Comparison of ENCODE assay signal across 13 cellular contexts in the genomic region with DNA sequence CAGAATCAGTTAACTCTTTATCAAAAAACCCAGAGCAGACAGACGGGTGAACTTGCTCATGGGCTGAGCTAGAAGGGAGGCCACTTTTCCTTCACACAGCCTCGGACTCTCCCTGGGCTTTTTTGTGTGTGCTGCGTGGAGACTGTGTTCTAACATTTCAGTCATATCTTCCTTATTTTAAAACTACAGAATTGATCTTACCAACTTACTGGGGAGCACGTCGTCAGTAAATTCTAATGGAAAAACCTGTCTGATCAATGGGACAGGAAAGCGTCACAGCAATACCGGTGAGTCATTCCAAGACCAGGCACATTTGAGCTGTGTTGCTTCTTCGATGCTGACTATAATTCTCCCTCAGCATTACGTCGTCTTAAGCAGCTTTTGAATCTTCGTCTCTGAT.
A peak's percentile ranks its signal among the peaks of the same experiment; 100 is the strongest.
DNase-seq lines count a peak whose midpoint lies in the region; ATAC-seq and TF ChIP-seq lines count a peak whose summit lies in the region.
"Had no signal": no experiment of that assay in that cellular context is flagged by ENCODE, and none has a peak within 500 bp of the region (broad histone marks: within the 10 kb centered on the region; RNA-seq: fewer than 3 reads in every experiment).

No MANE protein-coding gene starts in this region.

- no peak overlapping the region for H3K4me3 Mint-ChIP-seq in MCF 10A (ENCODE audit: unreplicated experiment)
- H3K4me3 Mint-ChIP-seq in activated T-helper 1 cell treated with anti-CD3 and anti-CD28 coated beads, Interleukin-12 subunit alpha, Interleukin-12 subunit beta, Interleukin-2, Interleukin-4 antibody, amounts not matched to agents 30 ng/mL and 10 ng/mL and 1 ng/mL, durations not matched to agents 14 hours and 24 hours and 36 hours = peak overlapping the region; percentile 67

- no peaks in the 10 kb centered on the region for H3K9me3 ChIP-seq in mammary epithelial cell (replicated peaks; ENCODE audit: insufficient read depth, low read length)
- H3K9me3 ChIP-seq in thoracic aorta = no peaks in the 10 kb centered on the region
- H3K9me3 ChIP-seq in vagina = no peaks in the 10 kb centered on the region

- H3K4me1 ChIP-seq in mammary epithelial cell (ENCODE audit: insufficient read depth, low read length) (peaks cover 49% of the 10 kb centered on the region), thoracic aorta (ENCODE audit: control insufficient read depth in 1 of 2, low read depth in 2 of 2) (peaks cover 57 to 98% of the 10 kb centered on the region in 2 donors), vagina (peaks cover 42% of the 10 kb centered on the region)

- no peaks in the 10 kb centered on the region for H3K9me3 Mint-ChIP-seq in MCF 10A (ENCODE audit: unreplicated experiment)
- H3K9me3 Mint-ChIP-seq in activated T-helper 1 cell treated with anti-CD3 and anti-CD28 coated beads, Interleukin-12 subunit alpha, Interleukin-12 subunit beta, Interleukin-2, Interleukin-4 antibody, amounts not matched to agents 30 ng/mL and 10 ng/mL and 1 ng/mL, durations not matched to agents 14 hours and 24 hours and 36 hours = peaks cover 5% of the 10 kb centered on the region
- H3K9me3 Mint-ChIP-seq: immature natural killer cell had no signal

- H4K20me1 ChIP-seq in mammary epithelial cell (ENCODE audit: insufficient read depth, low read length) = no peaks in the 10 kb centered on the region

- WGBS in mammary epithelial cell (ENCODE audit: low coverage, missing lambda C conversion rate) = 99% methylated on average over 11 of the region's 11 CpGs

- no peaks in the 10 kb centered on the region for H3K27me3 Mint-ChIP-seq in MCF 10A (ENCODE audit: insufficient read depth, unreplicated experiment)
- H3K27me3 Mint-ChIP-seq in activated T-helper 1 cell treated with anti-CD3 and anti-CD28 coated beads, Interleukin-12 subunit alpha, Interleukin-12 subunit beta, Interleukin-2, Interleukin-4 antibody, amounts not matched to agents 30 ng/mL and 10 ng/mL and 1 ng/mL, durations not matched to agents 14 hours and 24 hours and 36 hours (ENCODE audit: insufficient read depth) = peaks cover 2% of the 10 kb centered on the region

- ATAC-seq in thoracic aorta (ENCODE audit: insufficient number of reproducible peaks, low FRiP score, low read depth) = no peak

- H3K79me2 ChIP-seq in mammary epithelial cell (ENCODE audit: insufficient read depth, low read length) = peaks cover 23% of the 10 kb centered on the region

- H3K4me1 Mint-ChIP-seq in MCF 10A (ENCODE audit: insufficient read depth, unreplicated experiment) = peaks cover 54% of the 10 kb centered on the region
- peaks cover 87% of the 10 kb centered on the region for H3K4me1 Mint-ChIP-seq in activated T-helper 1 cell treated with anti-CD3 and anti-CD28 coated beads, Interleukin-12 subunit alpha, Interleukin-12 subunit beta, Interleukin-2, Interleukin-4 antibody, amounts not matched to agents 30 ng/mL and 10 ng/mL and 1 ng/mL, durations not matched to agents 14 hours and 24 hours and 36 hours (ENCODE audit: low read depth)

- H3K27me3 ChIP-seq in mammary epithelial cell (ENCODE audit: insufficient read depth, low read length) = no peaks in the 10 kb centered on the region
- no peaks in the 10 kb centered on the region for H3K27me3 ChIP-seq in thoracic aorta (replicated peaks; ENCODE audit: insufficient read depth)
- H3K27me3 ChIP-seq in vagina = no peaks in the 10 kb centered on the region

- no peak for TF ChIP-seq POLR2A in vagina (IDR thresholded peaks at IDR 0.05)

- H2AFZ ChIP-seq in mammary epithelial cell (ENCODE audit: low read depth, low read length) = no peak overlapping the region
- H2AFZ ChIP-seq: GM23248 had no signal

- H3K36me3 ChIP-seq in mammary epithelial cell (ENCODE audit: insufficient read depth, low read length) (no peaks in the 10 kb centered on the region), thoracic aorta (no peaks in the 10 kb centered on the region), vagina (no peaks in the 10 kb centered on the region)

- peak overlapping the region; percentile 49 for H3K27ac Mint-ChIP-seq in MCF 10A (ENCODE audit: low read depth, unreplicated experiment)
- H3K27ac Mint-ChIP-seq in activated T-helper 1 cell treated with anti-CD3 and anti-CD28 coated beads, Interleukin-12 subunit alpha, Interleukin-12 subunit beta, Interleukin-2, Interleukin-4 antibody, amounts not matched to agents 30 ng/mL and 10 ng/mL and 1 ng/mL, durations not matched to agents 14 hours and 24 hours and 36 hours = peak overlapping the region; percentile 96
- H3K27ac Mint-ChIP-seq: immature natural killer cell had no signal

- CTCF ChIA-PET in MCF 10A (lab: Yijun Ruan, JAX) = interaction anchor here (0.5 to 1.5 kb wide), 3 partner anchors 11 to 656 kb away, joined by 3 to 7 read pairs (median 4); no protein-coding TSS in a partner anchor
- CTCF ChIA-PET in mammary epithelial cell (lab: Charles Lee; ENCODE audit: low non-redundant PET) = no interaction called here
- CTCF ChIA-PET in RWPE1 (lab: Yijun Ruan, JAX) = interaction anchor here (0.6 kb wide), 1 partner anchor 146 kb away, joined by 4 read pairs; no protein-coding TSS in a partner anchor

- in situ Hi-C loops in mammary epithelial cell (cut with MboI; ENCODE audit: low sequenced_read_pairs in 2 of 2) = loop anchor here in 1 of 2 donors (10.0 kb wide), 1 partner anchor 554 kb away; the partner anchor contains the start of gene BCL6

- DNase-seq in MCF 10A (ENCODE audit: unreplicated experiment) (no peak), mammary epithelial cell (no peak), islet precursor cell (peak; percentile 65), thoracic aorta (ENCODE audit: low spot score) (no peak), dermis blood vessel endothelial cell (no peak), vagina (ENCODE audit: extremely low spot score in 2 of 2) (no peak), RWPE1 (ENCODE audit: low spot score) (no peak)
- peak; percentile 54 for DNase-seq in activated T-helper 1 cell treated with anti-CD3 and anti-CD28 coated beads, Interleukin-12 subunit alpha, Interleukin-12 subunit beta, Interleukin-2, Interleukin-4 antibody, amounts not matched to agents 30 ng/mL and 10 ng/mL and 1 ng/mL, durations not matched to agents 14 hours and 24 hours and 36 hours (ENCODE audit: low spot score)
- DNase-seq: GM23248, immature natural killer cell, NCI-H446, nucleus accumbens had no signal

- no peak overlapping the region for H3K27ac ChIP-seq in mammary epithelial cell (ENCODE audit: insufficient read depth, low read depth, low read length)
- peak overlapping the region; percentile 54 to 81 for H3K27ac ChIP-seq in thoracic aorta
- H3K27ac ChIP-seq in vagina = no peak overlapping the region
- H3K27ac ChIP-seq in RWPE1 = no peak overlapping the region
- H3K27ac ChIP-seq: GM23248, VCaP had no signal

- BruUV-seq in MCF 10A (replicated peaks; lab: Mats Ljungman, UMichigan) = no TSS peak
- BruUV-seq in mammary epithelial cell (replicated peaks; lab: Mats Ljungman, UMichigan) = no TSS peak

- intact Hi-C loops in MCF 10A (cut with micrococcal nuclease) (loop anchor here (10.0 kb wide), 1 partner anchor 144 kb away; the partner anchor contains the start of gene LPP), mammary epithelial cell (cut with micrococcal nuclease) (no loop called here), vagina (cut with DNase I) (loop anchor here (10.0 kb wide), 1 partner anchor 646 kb away; no protein-coding TSS in a partner anchor)
- intact Hi-C loops in activated T-helper 1 cell treated with anti-CD3 and anti-CD28 coated beads, Interleukin-12 subunit alpha, Interleukin-12 subunit beta, Interleukin-2, Interleukin-4 antibody, amounts not matched to agents 30 ng/mL and 10 ng/mL and 1 ng/mL, durations not matched to agents 14 hours and 24 hours and 36 hours (cut with micrococcal nuclease) = loop anchor here (1.0 to 5.0 kb wide), 18 partner anchors 10 to 1417 kb away; partner anchors contain the start of gene LPP

- H3K9ac ChIP-seq in mammary epithelial cell (ENCODE audit: insufficient read depth, low read length) = no peak overlapping the region
- H3K9ac ChIP-seq: GM23248 had no signal

- H3K4me3 ChIP-seq in mammary epithelial cell (replicated peaks in 1 of 3; ENCODE audit: insufficient read depth in 1 of 3, low read depth in 2 of 3, low read length in 3 of 3) (no peak overlapping the region), thoracic aorta (no peak overlapping the region), vagina (no peak overlapping the region)
- H3K4me3 ChIP-seq: GM23248 had no signal

- no peak overlapping the region for H3K4me2 ChIP-seq in mammary epithelial cell (ENCODE audit: insufficient read depth, low read depth, low read length)

- dilution Hi-C loops in mammary epithelial cell (cut with HindIII; ENCODE audit: low sequenced_read_pairs) = loop anchor here (10.0 kb wide), 1 partner anchor 554 kb away; the partner anchor contains the start of gene BCL6

- POLR2A ChIA-PET in MCF 10A (lab: Yijun Ruan, JAX) = interaction anchor here (1.6 kb wide), 1 partner anchor 553 kb away, joined by 5 read pairs; the partner anchor contains the start of gene BCL6
- POLR2A ChIA-PET in RWPE1 (lab: Yijun Ruan, JAX; ENCODE audit: low non-redundant PET) = no interaction called here

- TF ChIP-seq CTCF in MCF 10A (IDR thresholded peaks at IDR 0.05; ENCODE audit: unreplicated experiment) (no peak), mammary epithelial cell (conservative IDR thresholded peaks at IDR 0.05 in 1 of 2, IDR thresholded peaks at IDR 0.05 in 1 of 2; ENCODE audit: extremely low read depth in 1 of 2, insufficient read depth in 1 of 2, low read depth in 1 of 2, low read length in 2 of 2) (no peak), thoracic aorta (IDR thresholded peaks at IDR 0.05) (no peak), vagina (IDR thresholded peaks at IDR 0.05) (no peak), RWPE1 (conservative IDR thresholded peaks at IDR 0.05; ENCODE audit: low read depth) (no peak)

- no peaks in the 10 kb centered on the region for H3K36me3 Mint-ChIP-seq in MCF 10A (ENCODE audit: insufficient read depth, unreplicated experiment)
- H3K36me3 Mint-ChIP-seq in activated T-helper 1 cell treated with anti-CD3 and anti-CD28 coated beads, Interleukin-12 subunit alpha, Interleukin-12 subunit beta, Interleukin-2, Interleukin-4 antibody, amounts not matched to agents 30 ng/mL and 10 ng/mL and 1 ng/mL, durations not matched to agents 14 hours and 24 hours and 36 hours (ENCODE audit: low read depth) = peaks cover 17% of the 10 kb centered on the region

Comparison
In these comparisons a context has a peak if more than half of its experiments do, and no peak if none do; other contexts are left out.
1. DNase-seq: peak in activated T-helper 1 cell treated with anti-CD3 and anti-CD28 coated beads, Interleukin-12 subunit alpha, Interleukin-12 subunit beta, Interleukin-2, Interleukin-4 antibody, amounts not matched to agents 30 ng/mL and 10 ng/mL and 1 ng/mL, durations not matched to agents 14 hours and 24 hours and 36 hours (single experiment) and islet precursor cell (single experiment); none in MCF 10A (single experiment), mammary epithelial cell (single experiment), thoracic aorta (single experiment), dermis blood vessel endothelial cell (single experiment), vagina (0 of 2) and RWPE1 (single experiment).
2. H3K27ac ChIP-seq: peak in thoracic aorta (2 of 2); none in mammary epithelial cell (single experiment), vagina (single experiment) and RWPE1 (single experiment).